In genomic region chr15:60605879-60606304, GRCh38 we compare ENCODE assay signal across 13 cellular contexts.
A peak's percentile ranks its signal among the peaks of the same experiment; 100 is the strongest.
DNase-seq lines count a peak whose midpoint lies in the region; TF ChIP-seq lines count a peak whose summit lies in the region.
"Had no signal": no experiment of that assay in that cellular context is flagged by ENCODE, and none has a peak within 500 bp of the region (broad histone marks: within the 10 kb centered on the region; RNA-seq: fewer than 3 reads in every experiment).

No MANE protein-coding gene starts in this region.

- no peaks in the 10 kb centered on the region for H3K36me3 ChIP-seq in stomach
- H3K36me3 ChIP-seq: HAP-1 had no signal

- 21 to 29% (median 24%) methylated on average over 6 of the region's 6 CpGs for WGBS in stomach, 5 donors

- H3K4me1 ChIP-seq in stomach = peaks cover 0 to 30% (median 10%) of the 10 kb centered on the region in 4 donors
- H3K4me1 ChIP-seq: HAP-1 had no signal

- H3K27ac ChIP-seq in coronary artery (peak overlapping the region; percentile 44 to 45), stomach (peak overlapping the region in 3 of 5 donors; percentile 34 to 36 (median 34))

- H3K4me3 ChIP-seq in coronary artery (peak overlapping the region; percentile 56), stomach (peak overlapping the region in 1 of 4 donors; percentile 17)
- H3K4me3 ChIP-seq: HAP-1 had no signal

- H3K27me3 ChIP-seq in stomach = peaks cover 0 to 9% (median 0%) of the 10 kb centered on the region in 3 donors

- TF ChIP-seq EP300 in stomach (IDR thresholded peaks at IDR 0.05) = no peak

- DNase-seq in HT1080 (ENCODE audit: low read depth) = peak; percentile 39
- no peak for DNase-seq in coronary artery (ENCODE audit: low spot score)
- peak; percentile 86 for DNase-seq in iris pigment epithelial cell (ENCODE audit: low read depth)
- DNase-seq in stomach = no peak
- DNase-seq in activated T-cell treated with anti-CD3 and anti-CD28 coated beads, Interleukin-2, amount 50 U/mL, for 48 hours = no peak
- DNase-seq in SKM-1 (lab: John Stamatoyannopoulos, UW; ENCODE audit: unreplicated experiment) = no peak
- no peak for DNase-seq in activated CD8-positive, alpha-beta memory T cell treated with anti-CD3 and anti-CD28 coated beads for 24 hours
- DNase-seq in putamen (ENCODE audit: low spot score) = no peak
- DNase-seq: activated naive CD4-positive, alpha-beta T cell; DND-41; NCI-H1436 treated with DMSO at 0.1 percent for 48 hours; stimulated activated naive CD8-positive, alpha-beta T cell treated with anti-CD3 and anti-CD28 coated beads, Interleukin-15, Interleukin-2, amounts not matched to agents 100 U/mL and 50 U/mL, for 24 hours had no signal

- no peaks in the 10 kb centered on the region for H3K9me3 ChIP-seq in stomach
- H3K9me3 ChIP-seq: HAP-1 had no signal

- intact Hi-C loops in stomach (cut with DNase I; ENCODE audit: low total_unique reads) = no loop called here

- TF ChIP-seq CTCF in coronary artery (IDR thresholded peaks at IDR 0.05) = no peak
- TF ChIP-seq CTCF in stomach (IDR thresholded peaks at IDR 0.05) = no peak

- no peak for TF ChIP-seq POLR2A in stomach (IDR thresholded peaks at IDR 0.05)

Comparison
In these comparisons a context has a peak if more than half of its experiments do, and no peak if none do; other contexts are left out.
1. DNase-seq: peak in HT1080 (single experiment) and iris pigment epithelial cell (single experiment); none in coronary artery (single experiment), stomach (single experiment), activated T-cell treated with anti-CD3 and anti-CD28 coated beads, Interleukin-2, amount 50 U/mL, for 48 hours (0 of 2), SKM-1 (single experiment), activated CD8-positive, alpha-beta memory T cell treated with anti-CD3 and anti-CD28 coated beads for 24 hours (single experiment) and putamen (single experiment).